ENCODE assay signal across 9 cellular contexts in the genomic region with DNA sequence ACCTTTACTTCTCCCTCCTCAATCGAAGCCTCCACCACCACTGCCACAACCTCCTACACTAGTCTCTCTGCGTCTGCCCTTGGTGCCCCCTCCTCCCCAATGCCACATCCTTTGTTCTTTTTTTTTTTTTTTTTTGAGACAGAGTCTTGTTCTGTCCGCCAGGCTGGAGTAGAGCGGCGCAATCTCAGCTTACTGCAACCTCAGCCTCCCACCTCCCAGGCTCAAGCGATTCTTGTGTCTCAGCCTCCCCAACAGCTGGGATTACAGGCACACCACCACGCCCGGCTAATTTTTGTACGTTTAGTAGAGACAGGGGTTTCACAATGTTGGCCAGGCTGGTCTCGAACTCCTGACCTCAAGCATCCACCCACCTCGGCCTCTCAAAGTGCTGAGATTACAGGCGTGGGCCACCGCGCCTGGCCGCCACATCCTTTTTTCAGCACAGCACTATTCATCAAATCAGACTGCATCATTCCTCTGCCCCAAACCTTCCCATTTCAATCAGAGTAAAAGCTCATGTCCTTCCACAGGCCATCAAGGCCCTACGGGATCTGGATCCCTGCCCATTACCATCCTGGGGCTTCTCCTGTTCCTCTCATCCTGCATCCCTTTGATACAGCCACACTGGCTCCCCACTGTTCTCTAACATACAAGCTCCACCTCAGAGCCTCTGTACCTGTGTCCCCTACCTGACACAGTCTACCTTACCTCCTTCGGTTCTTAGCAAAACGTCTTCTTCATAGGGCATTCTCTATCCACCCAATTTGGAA. TPM values are rescaled to one million over a fixed set of nuclear protein-coding genes. Genes with fewer than 3 reads are reported as not detected.
DNase-seq lines count a peak whose midpoint lies in the region; ATAC-seq, FAIRE-seq and TF ChIP-seq lines count a peak whose summit lies in the region.
"Had no signal": no experiment of that assay in that cellular context is flagged by ENCODE, and none has a peak within 500 bp of the region (broad histone marks: within the 10 kb centered on the region; RNA-seq: fewer than 3 reads in every experiment).

No MANE protein-coding gene starts in this region.

- ATAC-seq in thoracic aorta (ENCODE audit: insufficient number of reproducible peaks, low FRiP score, low read depth) (no peak), GM19023 (IDR thresholded peaks at IDR 0.05; ENCODE audit: unreplicated experiment) (no peak), GM21423 (IDR thresholded peaks at IDR 0.05; ENCODE audit: unreplicated experiment) (no peak)

- H3K9me3 ChIP-seq in kidney (ENCODE audit: control insufficient read depth in 1 of 2, low read length in 2 of 2): no peaks in the 10 kb centered on the region
- H3K9me3 ChIP-seq in thoracic aorta: no peaks in the 10 kb centered on the region

- peak overlapping the region; percentile 8 to 29 for H3K9ac ChIP-seq in kidney (ENCODE audit: low read length in 2 of 2)

- H3K36me3 ChIP-seq in kidney (ENCODE audit: control insufficient read depth in 1 of 2, insufficient read depth in 2 of 2, low read length in 2 of 2) (peaks cover 0 to 2% of the 10 kb centered on the region in 2 donors), thoracic aorta (peaks cover 4% of the 10 kb centered on the region)

- no peak for TF ChIP-seq CTCF in kidney (IDR thresholded peaks at IDR 0.05; ENCODE audit: borderline replicate concordance, extremely low read depth, insufficient read depth)
- no peak for TF ChIP-seq CTCF in thoracic aorta (IDR thresholded peaks at IDR 0.05)

- H3K27ac ChIP-seq in kidney (ENCODE audit: low read depth in 2 of 2, low read length in 2 of 2) (no peak overlapping the region), thoracic aorta (no peak overlapping the region)

- no peaks in the 10 kb centered on the region for H3K27me3 ChIP-seq in thoracic aorta (replicated peaks; ENCODE audit: insufficient read depth)

- H3K4me1 ChIP-seq in kidney (ENCODE audit: control insufficient read depth in 1 of 2, insufficient read depth in 1 of 2, low read depth in 1 of 2, low read length in 2 of 2): peaks cover 9 to 15% of the 10 kb centered on the region in 2 donors
- H3K4me1 ChIP-seq in thoracic aorta (ENCODE audit: control insufficient read depth in 1 of 2, low read depth in 2 of 2): peaks cover 18 to 27% of the 10 kb centered on the region in 2 donors

- DNase-seq in activated CD8-positive, alpha-beta memory T cell treated with anti-CD3 and anti-CD28 coated beads for 24 hours: peak; percentile 67
- no peak for DNase-seq in activated CD8-positive, alpha-beta memory T cell treated with anti-CD3 and anti-CD28 coated beads, Interleukin-2, amount 50 U/mL, for 4 hours
- peak; percentile 71 for DNase-seq in activated CD8-positive, alpha-beta memory T cell treated with anti-CD3 and anti-CD28 coated beads, Interleukin-2, amount 50 U/mL, for 48 hours
- DNase-seq in kidney (no peak), thoracic aorta (ENCODE audit: low spot score) (no peak), kidney tubule cell (ENCODE audit: low spot score) (no peak)
- DNase-seq: activated B cell treated with CpG ODN at 0.5 μM for 24 hours had no signal

- FAIRE-seq in kidney (lab: Jason Lieb, UNC): no peak

- intact Hi-C loops in kidney (cut with DNase I): no loop called here

- H3K4me3 ChIP-seq in kidney (ENCODE audit: low read length in 2 of 2) (peak overlapping the region in 1 of 2 donors; percentile 92), thoracic aorta (peak overlapping the region; percentile 90)

RNA-seq across cellular contexts. Expression of a gene that starts 2.0 kb away (rescaled TPM):
- total RNA-seq in kidney: 16.1 TPM
- polyA plus RNA-seq in kidney (ENCODE audit: insufficient read depth, low read depth, low replicate concordance): 0.37 TPM
- total RNA-seq in thoracic aorta: 10 to 100 TPM; 22.6 to 28.6 TPM

RNA-seq across cellular contexts. Expression of a gene that starts 25.6 kb away (rescaled TPM):
- total RNA-seq in kidney: 0.28 TPM
- polyA plus RNA-seq in kidney (ENCODE audit: insufficient read depth, low read depth, low replicate concordance): not detected
- not detected for total RNA-seq in thoracic aorta
- total RNA-seq: activated B cell treated with CpG ODN at 0.5 μM for 24 hours had no signal

RNA-seq across cellular contexts. Expression of a gene that starts 27.2 kb away (rescaled TPM):
- total RNA-seq in kidney (44.0 TPM), thoracic aorta (10 to 100 TPM; 62.1 to 69.7 TPM)
- 88.0 TPM for polyA plus RNA-seq in kidney (ENCODE audit: insufficient read depth, low read depth, low replicate concordance)

RNA-seq across cellular contexts. Expression of a gene that starts 50.5 kb away (rescaled TPM):
- total RNA-seq in kidney (38.3 TPM), thoracic aorta (100 to 1,000 TPM; 125 to 188 TPM)
- 19.6 TPM for polyA plus RNA-seq in kidney (ENCODE audit: insufficient read depth, low read depth, low replicate concordance)

RNA-seq across cellular contexts. Expression of a gene that starts 51.5 kb away (rescaled TPM):
- total RNA-seq in kidney (13.6 TPM), thoracic aorta (10 to 100 TPM; 20.7 to 41.0 TPM)
- 13.7 TPM for polyA plus RNA-seq in kidney (ENCODE audit: insufficient read depth, low read depth, low replicate concordance)

Comparison
In these comparisons a context has a peak if more than half of its experiments do, and no peak if none do; other contexts are left out.
1. DNase-seq: peak in activated CD8-positive, alpha-beta memory T cell treated with anti-CD3 and anti-CD28 coated beads for 24 hours (single experiment) and activated CD8-positive, alpha-beta memory T cell treated with anti-CD3 and anti-CD28 coated beads, Interleukin-2, amount 50 U/mL, for 48 hours (single experiment); none in activated CD8-positive, alpha-beta memory T cell treated with anti-CD3 and anti-CD28 coated beads, Interleukin-2, amount 50 U/mL, for 4 hours (single experiment), kidney (single experiment), thoracic aorta (single experiment) and kidney tubule cell (single experiment).